ENCODE assay signal across 8 cellular contexts in the genomic region with DNA sequence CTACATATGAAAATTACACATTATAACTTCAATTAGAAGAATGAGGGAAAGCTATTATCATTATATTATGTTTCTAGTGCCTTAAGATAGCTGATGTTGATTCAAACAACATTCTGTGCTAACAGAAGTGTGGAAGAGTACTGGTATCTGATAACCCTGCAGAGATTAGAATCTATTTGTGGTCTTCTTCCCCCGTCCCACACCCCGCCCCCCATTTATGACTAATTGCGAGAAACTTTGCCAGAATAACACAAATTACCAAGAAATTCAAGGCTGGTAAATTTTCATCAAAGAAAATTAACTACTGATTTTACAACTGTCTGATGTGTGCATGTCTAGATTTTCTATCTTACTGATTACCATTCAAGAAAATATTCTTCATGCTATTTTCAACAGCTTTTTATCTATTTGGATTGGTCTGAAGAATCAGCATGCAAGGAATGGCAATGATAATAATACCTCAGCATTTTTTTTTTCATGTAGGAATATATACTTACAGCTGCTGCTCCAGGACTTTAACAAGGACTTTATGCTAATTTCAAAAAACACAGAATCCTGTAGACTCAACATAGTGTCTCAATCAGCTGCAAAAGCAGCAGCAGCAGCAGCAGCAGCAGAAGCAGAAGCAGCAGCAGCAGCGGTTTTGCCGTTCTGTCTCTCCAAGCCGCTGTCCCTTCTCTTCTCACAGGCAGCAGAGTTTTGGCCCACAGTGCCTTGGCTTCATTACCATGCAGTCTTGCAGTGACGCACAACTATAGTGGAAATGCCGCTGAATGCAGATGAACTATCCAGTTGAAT.
A peak's percentile ranks its signal among the peaks of the same experiment; 100 is the strongest.
DNase-seq lines count a peak whose midpoint lies in the region; ATAC-seq, FAIRE-seq and TF ChIP-seq lines count a peak whose summit lies in the region.

No MANE protein-coding gene starts in this region.

- no peaks in the 10 kb centered on the region for H3K9me3 Mint-ChIP-seq in CD4-positive, alpha-beta memory T cell

- H3K27me3 ChIP-seq in CD4-positive, alpha-beta memory T cell (ENCODE audit: insufficient read depth, low read length) = no peaks in the 10 kb centered on the region
- H3K27me3 ChIP-seq in osteoblast (ENCODE audit: insufficient read depth, low read length) (no peaks in the 10 kb centered on the region), small intestine (ENCODE audit: control insufficient read depth in 2 of 2, insufficient read depth in 2 of 2, low read length in 2 of 2) (no peaks in the 10 kb centered on the region)

- peaks cover 39 to 52% (median 48%) of the 10 kb centered on the region in 4 donors for H3K4me1 Mint-ChIP-seq in CD4-positive, alpha-beta memory T cell

- no peak for ATAC-seq in GM19463 (IDR thresholded peaks at IDR 0.05; ENCODE audit: unreplicated experiment)

- H3K79me2 ChIP-seq in osteoblast (ENCODE audit: insufficient read depth, low read length) = peaks cover 20% of the 10 kb centered on the region

- TF ChIP-seq POLR2A in erythroblast (IDR thresholded peaks at IDR 0.05; ENCODE audit: low read length) = no peak

- peak overlapping the region in 7 of 8 donors; percentile 16 to 80 (median 61) for H3K4me3 Mint-ChIP-seq in CD4-positive, alpha-beta memory T cell

- 51 to 74% (median 70%) methylated on average over 8 of the region's 8 CpGs for WGBS in small intestine, 3 donors

- H3K4me1 ChIP-seq in CD4-positive, alpha-beta memory T cell (ENCODE audit: insufficient read depth, low read length) = peaks cover 32% of the 10 kb centered on the region
- H3K4me1 ChIP-seq in osteoblast (ENCODE audit: insufficient read depth, low read length) (peaks cover 12% of the 10 kb centered on the region), small intestine (ENCODE audit: control insufficient read depth in 2 of 2, insufficient read depth in 1 of 2, low read depth in 1 of 2, low read length in 1 of 2) (peaks cover 0 to 9% of the 10 kb centered on the region in 2 donors)

- H4K20me1 ChIP-seq in osteoblast (ENCODE audit: insufficient read depth, low read length) = peaks cover 18% of the 10 kb centered on the region

- H3K4me2 ChIP-seq in osteoblast (ENCODE audit: insufficient read depth, low read length) = peak overlapping the region; percentile 77

- POLR2A ChIA-PET in CD4-positive, alpha-beta memory T cell (lab: Charles Lee; ENCODE audit: partially characterized antibody) = interaction anchor here (1.3 kb wide), 1 partner anchor 127 kb away, joined by 3 read pairs; no protein-coding TSS in a partner anchor

- no peaks in the 10 kb centered on the region for H3K36me3 ChIP-seq in CD4-positive, alpha-beta memory T cell (ENCODE audit: insufficient read depth, low read length)
- H3K36me3 ChIP-seq in osteoblast (ENCODE audit: insufficient read depth, low read length) (no peaks in the 10 kb centered on the region), small intestine (ENCODE audit: control insufficient read depth in 2 of 2, insufficient read depth in 2 of 2, low read length in 2 of 2) (no peaks in the 10 kb centered on the region)

- FAIRE-seq in small intestine (lab: Jason Lieb, UNC) = no peak

- peak overlapping the region in 6 of 7 donors; percentile 7 to 62 (median 20) for H3K27ac Mint-ChIP-seq in CD4-positive, alpha-beta memory T cell

- DNase-seq in CD4-positive, alpha-beta memory T cell = peak; percentile 18 to 53 (median 20)
- DNase-seq in activated CD4-positive, alpha-beta T cell treated with anti-CD3 and anti-CD28 coated beads for 4 hours = peak; percentile 56 to 72
- DNase-seq in erythroblast (lab: John Stamatoyannopoulos, UW) (peak; percentile 14 to 35), osteoblast (ENCODE audit: insufficient read length, low spot score, missing footprints) (no peak), small intestine (no peak), RKO (ENCODE audit: low spot score) (no peak), NCI-H1092 treated with DMSO at 0.1 percent for 48 hours (lab: John Stamatoyannopoulos, UW) (no peak)

- no peaks in the 10 kb centered on the region for H3K27me3 Mint-ChIP-seq in CD4-positive, alpha-beta memory T cell

- no peak overlapping the region for H2AFZ ChIP-seq in osteoblast (ENCODE audit: low read length)

- CTCF ChIA-PET in CD4-positive, alpha-beta memory T cell (lab: Charles Lee; ENCODE audit: partially characterized antibody) = interaction anchor here (1.0 to 2.0 kb wide), 4 partner anchors 9 to 28 kb away, joined by 3 to 7 read pairs (median 4); no protein-coding TSS in a partner anchor

- no peak for TF ChIP-seq CTCF in osteoblast (IDR thresholded peaks at IDR 0.05; ENCODE audit: extremely low read depth, low read depth, low read length)

- H3K9me3 ChIP-seq in CD4-positive, alpha-beta memory T cell (ENCODE audit: control insufficient read depth in 1 of 2, low read length in 2 of 2) = no peaks in the 10 kb centered on the region
- no peaks in the 10 kb centered on the region for H3K9me3 ChIP-seq in osteoblast (ENCODE audit: low read depth, low read length)
- no peaks in the 10 kb centered on the region for H3K9me3 ChIP-seq in small intestine (ENCODE audit: control insufficient read depth, low read depth)

- intact Hi-C loops in CD4-positive, alpha-beta memory T cell (cut with micrococcal nuclease) = no loop called here

- H3K36me3 Mint-ChIP-seq in CD4-positive, alpha-beta memory T cell = peaks cover 7 to 9% of the 10 kb centered on the region in 2 donors

- no peak overlapping the region for H3K4me3 ChIP-seq in CD4-positive, alpha-beta memory T cell (ENCODE audit: low read length in 2 of 2)
- H3K4me3 ChIP-seq in osteoblast (ENCODE audit: insufficient read depth, low read length) (peak overlapping the region; percentile 18), small intestine (ENCODE audit: low read depth in 1 of 2, low read length in 2 of 2) (no peak overlapping the region)

- no peak overlapping the region for H3K27ac ChIP-seq in CD4-positive, alpha-beta memory T cell (ENCODE audit: low read depth, low read length)
- H3K27ac ChIP-seq in osteoblast (ENCODE audit: low read depth, low read length) (peak overlapping the region; percentile 44), small intestine (ENCODE audit: low read depth in 1 of 2, low read length in 1 of 2) (no peak overlapping the region)

Comparison
In these comparisons a context has a peak if more than half of its experiments do, and no peak if none do; other contexts are left out.
1. DNase-seq: peak in CD4-positive, alpha-beta memory T cell (5 of 5), activated CD4-positive, alpha-beta T cell treated with anti-CD3 and anti-CD28 coated beads for 4 hours (2 of 2) and erythroblast (2 of 2); none in osteoblast (single experiment), small intestine (single experiment), RKO (single experiment) and NCI-H1092 treated with DMSO at 0.1 percent for 48 hours (single experiment).